13 cellular contexts compared by ENCODE assay signal in the genomic region with DNA sequence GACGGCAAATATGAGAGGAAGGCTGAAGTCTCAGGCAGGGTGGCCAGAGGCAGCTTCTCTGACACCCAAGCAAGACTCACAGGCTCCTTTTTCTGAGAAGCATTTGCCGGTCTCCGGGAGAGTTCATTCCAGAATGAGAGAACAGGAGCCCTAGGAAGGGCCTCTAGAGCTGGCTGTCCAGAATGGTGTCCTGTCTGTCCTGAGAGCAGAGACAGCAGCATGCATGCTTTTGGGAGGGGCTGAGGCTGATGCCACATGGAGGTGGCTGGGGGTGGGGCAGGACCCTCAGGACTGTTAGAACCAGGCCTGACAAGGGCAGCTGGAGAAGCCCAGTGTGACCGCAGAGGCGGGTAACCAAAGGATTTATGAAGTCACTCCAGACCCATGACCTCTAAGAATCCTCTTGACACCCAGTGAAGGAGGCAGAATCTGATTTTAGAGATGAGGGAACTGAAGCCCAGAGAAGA. TPM values are rescaled to one million over a fixed set of nuclear protein-coding genes. Genes with fewer than 3 reads are reported as not detected.
A peak's percentile ranks its signal among the peaks of the same experiment; 100 is the strongest.
DNase-seq lines count a peak whose midpoint lies in the region; ATAC-seq, FAIRE-seq and TF ChIP-seq lines count a peak whose summit lies in the region.
"Had no signal": no experiment of that assay in that cellular context is flagged by ENCODE, and none has a peak within 500 bp of the region (broad histone marks: within the 10 kb centered on the region; RNA-seq: fewer than 3 reads in every experiment).

No MANE protein-coding gene starts in this region.

- TF ChIP-seq CTCF in A549 (IDR thresholded peaks at IDR 0.05) = no peak
- TF ChIP-seq CTCF in HCT116 (IDR thresholded peaks at IDR 0.05 in 2 of 3, conservative IDR thresholded peaks at IDR 0.05 in 1 of 3; ENCODE audit: borderline replicate concordance in 1 of 3, insufficient read depth in 1 of 3, low read depth in 2 of 3, low read length in 2 of 3) = no peak
- TF ChIP-seq CTCF in breast epithelium (IDR thresholded peaks at IDR 0.05) = no peak
- no peak for TF ChIP-seq CTCF in mesothelial cell of epicardium (IDR thresholded peaks at IDR 0.05; ENCODE audit: unreplicated experiment)
- no peak for TF ChIP-seq CTCF in tibial nerve (IDR thresholded peaks at IDR 0.05)

- no peak for FAIRE-seq in A549 (lab: Jason Lieb, UNC)

- TF ChIP-seq RAD21 in A549 (conservative IDR thresholded peaks at IDR 0.05 in 1 of 2, IDR thresholded peaks at IDR 0.05 in 1 of 2) = no peak
- no peak for TF ChIP-seq RAD21 in HCT116 (IDR thresholded peaks at IDR 0.05; ENCODE audit: low read depth)

- TF ChIP-seq EP300 in A549 (IDR thresholded peaks at IDR 0.05) (no peak), tibial nerve (IDR thresholded peaks at IDR 0.05) (no peak)

- H3K27me3 ChIP-seq in HCT116 (ENCODE audit: insufficient read depth, low read length) = no peaks in the 10 kb centered on the region
- no peaks in the 10 kb centered on the region for H3K27me3 ChIP-seq in breast epithelium
- no peaks in the 10 kb centered on the region for H3K27me3 ChIP-seq in tibial nerve

- H2AFZ ChIP-seq in HCT116 (ENCODE audit: low read depth, low read length, poor library complexity, severe bottlenecking) = no peak overlapping the region

- no peak for TF ChIP-seq POLR2A in A549 (IDR thresholded peaks at IDR 0.05; ENCODE audit: low read length)
- TF ChIP-seq POLR2A in HCT116 (IDR thresholded peaks at IDR 0.05; ENCODE audit: borderline replicate concordance, extremely low read depth, insufficient read depth, insufficient read length) = no peak
- no peak for TF ChIP-seq POLR2A in breast epithelium (IDR thresholded peaks at IDR 0.05)
- no peak for TF ChIP-seq POLR2A in tibial nerve (IDR thresholded peaks at IDR 0.05)

- ATAC-seq in A549 (peak in 1 of 2 experiments; percentile 10; a peak in 4 of 6 replicates), HCT116 (no peak; the same call in 1 of the 2 replicates), HG02973 (IDR thresholded peaks at IDR 0.05; ENCODE audit: unreplicated experiment) (no peak)
- ATAC-seq: CD8-positive, alpha-beta T cell had no signal

- H3K36me3 Mint-ChIP-seq in mesothelial cell of epicardium = peaks cover 7% of the 10 kb centered on the region
- H3K36me3 Mint-ChIP-seq: CD8-positive, alpha-beta T cell; memory B cell had no signal

- peak overlapping the region; percentile 68 for H3K27ac Mint-ChIP-seq in mesothelial cell of epicardium
- H3K27ac Mint-ChIP-seq: CD8-positive, alpha-beta T cell; memory B cell had no signal

- DNase-seq in A549 (ENCODE audit: low read depth in 1 of 2, low spot score in 1 of 2) (no peak), HCT116 (ENCODE audit: low read depth, low spot score) (no peak), breast epithelium (ENCODE audit: low spot score in 2 of 2) (no peak), mesothelial cell of epicardium (ENCODE audit: low spot score in 2 of 2, unreplicated experiment in 2 of 2) (no peak), kidney tubule cell (ENCODE audit: low spot score) (no peak), tibial nerve (ENCODE audit: low spot score in 2 of 2) (no peak), NCI-H2081 treated with DMSO at 0.1 percent for 48 hours (lab: John Stamatoyannopoulos, UW) (no peak)
- DNase-seq: activated CD4-positive, CD25-positive, alpha-beta regulatory T cell; CD8-positive, alpha-beta T cell; NCI-H187 treated with DMSO at 0.1 percent for 48 hours; stimulated activated naive CD8-positive, alpha-beta T cell treated with anti-CD3 and anti-CD28 coated beads, Interleukin-15, Interleukin-2, amounts not matched to agents 100 U/mL and 50 U/mL, for 24 hours had no signal

- no peaks in the 10 kb centered on the region for H3K27me3 Mint-ChIP-seq in mesothelial cell of epicardium (ENCODE audit: low read depth)
- H3K27me3 Mint-ChIP-seq: memory B cell had no signal

- POLR2A ChIA-PET in A549 (lab: Yijun Ruan, JAX) (interaction anchor here (1.0 to 1.2 kb wide), 3 partner anchors 10 to 101 kb away, joined by 3 to 4 read pairs (median 3); no protein-coding TSS in a partner anchor), HCT116 (lab: Charles Lee) (interaction anchor here (1.6 kb wide), 1 partner anchor 10 kb away, joined by 10 read pairs; no protein-coding TSS in a partner anchor)

- H3K4me3 Mint-ChIP-seq in mesothelial cell of epicardium = no peak overlapping the region
- H3K4me3 Mint-ChIP-seq: CD8-positive, alpha-beta T cell; memory B cell had no signal

- H3K9me3 ChIP-seq in A549 = no peaks in the 10 kb centered on the region
- no peaks in the 10 kb centered on the region for H3K9me3 ChIP-seq in HCT116 (ENCODE audit: control insufficient read depth in 1 of 2, insufficient read depth in 1 of 2, low read depth in 1 of 2, low read length in 2 of 2)
- no peaks in the 10 kb centered on the region for H3K9me3 ChIP-seq in breast epithelium
- no peaks in the 10 kb centered on the region for H3K9me3 ChIP-seq in tibial nerve

- H3K4me1 Mint-ChIP-seq in mesothelial cell of epicardium = peaks cover 14% of the 10 kb centered on the region

- intact Hi-C loops in HCT116 (cut with micrococcal nuclease) (no loop called here), breast epithelium (cut with DNase I; ENCODE audit: low total_unique reads) (no loop called here)

- H3K36me3 ChIP-seq in HCT116 (ENCODE audit: control insufficient read depth in 1 of 2, insufficient read depth in 2 of 2, low read length in 2 of 2) (no peaks in the 10 kb centered on the region), breast epithelium (no peaks in the 10 kb centered on the region), tibial nerve (peaks cover 0 to 12% (median 0%) of the 10 kb centered on the region in 3 donors)

- H4K20me1 ChIP-seq in HCT116 (ENCODE audit: insufficient read depth) = no peaks in the 10 kb centered on the region

- H3K4me2 ChIP-seq in A549 (peak overlapping the region; percentile 72), HCT116 (ENCODE audit: low read length) (peak overlapping the region; percentile 75)

- H3K9me3 Mint-ChIP-seq in mesothelial cell of epicardium = no peaks in the 10 kb centered on the region
- H3K9me3 Mint-ChIP-seq: CD8-positive, alpha-beta T cell; memory B cell had no signal

- no peaks in the 10 kb centered on the region for H3K9me2 ChIP-seq in HCT116 (ENCODE audit: insufficient read depth)

- H3K79me2 ChIP-seq in HCT116 (ENCODE audit: insufficient read depth, low read length) = peaks cover 53% of the 10 kb centered on the region

- H3K9ac ChIP-seq in HCT116 (ENCODE audit: low read length) = peak overlapping the region; percentile 42

- 75% methylated on average over 5 of the region's 5 CpGs for WGBS in A549 (ENCODE audit: missing lambda C conversion rate)
- 76 to 77% methylated on average over 5 of the region's 5 CpGs for WGBS in tibial nerve, 2 donors

- H3K27ac ChIP-seq in A549 = peak overlapping the region; percentile 75 to 88
- peak overlapping the region; percentile 78 for H3K27ac ChIP-seq in HCT116 (ENCODE audit: low read depth, low read length)
- H3K27ac ChIP-seq in breast epithelium = peak overlapping the region; percentile 65 to 84
- peak overlapping the region in 2 of 4 donors; percentile 64 to 67 for H3K27ac ChIP-seq in tibial nerve

- H3K4me1 ChIP-seq in A549 (peaks cover 50% of the 10 kb centered on the region), HCT116 (ENCODE audit: control insufficient read depth in 1 of 2, insufficient read depth in 2 of 2, low read length in 2 of 2) (peaks cover 54 to 76% of the 10 kb centered on the region in 2 experiments), breast epithelium (peaks cover 8 to 12% of the 10 kb centered on the region in 2 donors), tibial nerve (peaks cover 0 to 37% (median 10%) of the 10 kb centered on the region in 4 donors)

- RAD21 ChIA-PET in HCT116 (lab: Charles Lee; ENCODE audit: low non-redundant PET in 1 of 2, low total read pairs in 2 of 2, uncharacterized antibody in 2 of 2, unreplicated experiment in 2 of 2) = interaction anchor here in 1 of 2 experiments (0.7 kb wide), 1 partner anchor 20 kb away, joined by 3 read pairs; no protein-coding TSS in a partner anchor

- CTCF ChIA-PET in A549 (lab: Yijun Ruan, JAX) = interaction anchor here (0.9 to 2.9 kb wide), 6 partner anchors 9 to 96 kb away, joined by 3 to 24 read pairs (median 4); no protein-coding TSS in a partner anchor
- CTCF ChIA-PET in HCT116 (lab: Charles Lee) = interaction anchor here (0.8 to 1.5 kb wide), 2 partner anchors 23 to 96 kb away, joined by 3 to 5 read pairs; no protein-coding TSS in a partner anchor

- H3K4me3 ChIP-seq in A549 = no peak overlapping the region
- peak overlapping the region in 1 of 2 experiments; percentile 31; a peak in 2 of 4 replicates for H3K4me3 ChIP-seq in HCT116 (replicated peaks in 1 of 2; ENCODE audit: low read depth in 1 of 2, low read length in 2 of 2)
- no peak overlapping the region for H3K4me3 ChIP-seq in breast epithelium
- no peak overlapping the region for H3K4me3 ChIP-seq in tibial nerve

- BruUV-seq in HCT116 (replicated peaks; lab: Mats Ljungman, UMichigan) = no TSS peak

TF ChIP-seq in A549, 52 proteins besides CTCF, POLR2A, EP300 and RAD21 (continues in another document):
- TF ChIP-seq NPAS2 (CRISPR knock-in tag; IDR thresholded peaks at IDR 0.05; ENCODE audit: borderline replicate concordance) (no peak), ZNF302 (CRISPR knock-in tag; IDR thresholded peaks at IDR 0.05) (no peak)

TF ChIP-seq in HCT116, 20 proteins besides CTCF, POLR2A, EP300 and RAD21 (continues in another document):
- TF ChIP-seq ZFX (IDR thresholded peaks at IDR 0.05) (no peak), TCF7L2 (IDR thresholded peaks at IDR 0.05; ENCODE audit: borderline replicate concordance, extremely low read depth, insufficient read depth, insufficient read length) (no peak), FOSL1 (IDR thresholded peaks at IDR 0.05; ENCODE audit: low read depth) (no peak)

RNA-seq across cellular contexts. Expression of a gene that starts 60.0 kb away (rescaled TPM):
- 15.4 and 16.4 TPM in 2 replicates for polyA plus RNA-seq in A549 (2011; rRNA removed)
- 20.9 and 25.8 TPM in 2 replicates for polyA plus RNA-seq in A549 (2012; cell fraction: cytosol; rRNA removed)
- 18.9 and 20.7 TPM in 2 replicates for polyA plus RNA-seq in A549 (2012; cell fraction: nucleus; rRNA removed)
- 21.6 to 22.4 TPM (median 22.0 TPM) in 3 replicates for polyA plus RNA-seq in A549 (2017; fragmentation: RNase III; extraction: RNeasy Plus Mini Kit Qiagen cat#74134 plus additional on column Dnase treatment)
- polyA minus RNA-seq in A549 (2011; rRNA and poly(A)+ RNA removed) = 23.8 and 23.9 TPM in 2 replicates
- total RNA-seq in HCT116 (2021; ENCODE audit: unreplicated experiment) = 28.7 TPM
- polyA plus RNA-seq in HCT116 (2012) = 27.3 and 30.7 TPM in 2 replicates
- total RNA-seq in breast epithelium = 10 to 100 TPM in 2 of 3 donors, 1 to 10 TPM in 1; 3.8 to 18.7 (median 17.9) TPM
- 33.7 to 35.5 TPM (median 35.4 TPM) in 3 replicates for total RNA-seq in mesothelial cell of epicardium
- 10 to 100 TPM in 2 of 4 donors, 1 to 10 TPM in 2; 6.3 to 15.9 (median 11.6) TPM for total RNA-seq in tibial nerve
